In the genomic region with DNA sequence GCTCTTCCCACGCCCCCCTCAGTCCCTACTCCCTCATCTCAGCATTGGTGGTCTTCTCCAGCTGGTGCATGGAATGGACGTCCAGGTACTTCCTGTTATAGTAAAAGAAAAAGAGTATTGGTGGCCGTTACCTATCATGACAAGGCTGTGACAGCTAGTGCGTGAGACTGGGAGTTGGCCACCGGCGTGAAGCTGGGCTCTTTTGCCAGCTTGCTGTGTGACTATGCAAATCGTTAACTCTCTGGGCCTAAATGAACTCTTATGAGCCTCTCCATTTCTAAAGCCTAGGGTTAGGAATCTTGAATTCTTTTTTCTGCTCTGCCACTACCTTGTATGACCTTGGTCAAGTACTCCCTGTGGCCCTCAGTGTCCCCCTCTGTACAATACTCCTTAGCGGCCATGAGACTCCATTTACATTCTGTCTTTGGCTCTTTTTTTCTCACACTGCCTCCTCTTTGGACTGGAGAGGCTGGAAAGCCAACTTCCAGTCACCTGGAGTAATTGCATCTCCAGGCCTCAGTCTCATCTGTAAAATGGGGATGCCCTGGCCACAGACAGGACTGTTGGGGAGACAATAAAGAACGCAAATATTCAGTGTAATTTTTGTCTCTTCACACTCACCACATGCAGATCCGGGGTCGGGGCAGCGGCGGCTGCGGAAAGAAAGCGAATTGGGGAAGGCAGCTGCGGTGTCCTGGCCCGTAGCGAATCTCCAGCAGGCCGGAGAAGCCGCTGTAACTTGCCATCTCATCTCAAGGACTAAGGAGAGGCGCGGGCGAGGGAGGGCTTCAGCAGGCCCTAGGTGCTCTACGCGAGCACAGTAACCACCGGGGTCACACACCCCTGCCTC, we compare ENCODE assay signal across 1 cellular context.
TF ChIP-seq lines count a peak whose summit lies in the region.

No MANE protein-coding gene starts in this region.

TF ChIP-seq in liver, 16 proteins besides CTCF, POLR2A, EP300 and RAD21 (continued from another document):
- TF ChIP-seq, protein P1, sequence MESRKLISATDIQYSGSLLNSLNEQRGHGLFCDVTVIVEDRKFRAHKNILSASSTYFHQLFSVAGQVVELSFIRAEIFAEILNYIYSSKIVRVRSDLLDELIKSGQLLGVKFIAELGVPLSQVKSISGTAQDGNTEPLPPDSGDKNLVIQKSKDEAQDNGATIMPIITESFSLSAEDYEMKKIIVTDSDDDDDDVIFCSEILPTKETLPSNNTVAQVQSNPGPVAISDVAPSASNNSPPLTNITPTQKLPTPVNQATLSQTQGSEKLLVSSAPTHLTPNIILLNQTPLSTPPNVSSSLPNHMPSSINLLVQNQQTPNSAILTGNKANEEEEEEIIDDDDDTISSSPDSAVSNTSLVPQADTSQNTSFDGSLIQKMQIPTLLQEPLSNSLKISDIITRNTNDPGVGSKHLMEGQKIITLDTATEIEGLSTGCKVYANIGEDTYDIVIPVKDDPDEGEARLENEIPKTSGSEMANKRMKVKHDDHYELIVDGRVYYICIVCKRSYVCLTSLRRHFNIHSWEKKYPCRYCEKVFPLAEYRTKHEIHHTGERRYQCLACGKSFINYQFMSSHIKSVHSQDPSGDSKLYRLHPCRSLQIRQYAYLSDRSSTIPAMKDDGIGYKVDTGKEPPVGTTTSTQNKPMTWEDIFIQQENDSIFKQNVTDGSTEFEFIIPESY (IDR thresholded peaks at IDR 0.05) = no peak
- TF ChIP-seq JUND (IDR thresholded peaks at IDR 0.05) = no peak
- TF ChIP-seq RXRA (IDR thresholded peaks at IDR 0.05) = no peak
TF ChIP-seq in liver: peak in this region for 0.
